Comparison of ENCODE assay signal across 18 cellular contexts in the genomic region with DNA sequence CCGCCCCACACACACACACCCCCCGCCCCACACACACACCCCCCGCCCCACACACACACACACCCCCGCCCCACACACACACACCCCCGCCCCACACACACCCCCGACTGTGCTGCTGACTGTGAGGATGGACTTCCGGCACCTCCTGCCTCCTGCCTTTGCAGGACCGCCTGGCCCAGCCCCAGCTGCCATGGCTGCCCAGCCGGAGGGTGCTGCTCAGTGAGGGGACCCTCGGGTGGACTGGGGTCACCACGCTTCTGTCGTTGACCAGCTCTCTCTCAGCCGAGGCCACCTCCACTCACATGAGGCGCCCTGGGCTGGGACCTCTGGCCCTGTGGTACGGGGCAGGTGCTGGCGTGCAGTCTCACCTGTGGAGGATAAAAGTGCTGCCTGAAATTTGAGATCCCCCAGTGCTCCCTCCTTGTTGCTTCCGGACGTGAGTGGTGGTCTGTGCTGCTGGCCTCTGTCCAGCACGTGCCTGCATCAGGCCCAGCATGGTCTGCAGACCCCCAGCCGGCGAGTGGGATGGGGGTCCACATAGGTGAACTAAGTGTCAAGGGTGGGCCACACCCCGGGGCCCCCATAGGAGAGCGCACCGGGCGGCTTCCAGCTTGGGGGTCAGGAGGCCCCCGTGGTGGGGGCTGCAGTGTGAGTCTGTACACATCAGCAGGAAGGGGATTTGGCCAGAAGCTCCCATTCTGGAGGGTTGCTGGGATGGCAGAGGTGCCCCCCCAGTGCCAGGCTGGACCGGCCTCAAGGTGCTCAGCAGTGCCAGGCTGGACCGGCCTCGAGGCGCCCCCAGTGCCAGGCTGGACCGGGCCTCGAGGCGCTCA. TPM values are rescaled to one million over a fixed set of nuclear protein-coding genes. Genes with fewer than 3 reads are reported as not detected.
A peak's percentile ranks its signal among the peaks of the same experiment; 100 is the strongest.
DNase-seq lines count a peak whose midpoint lies in the region; ATAC-seq, FAIRE-seq and TF ChIP-seq lines count a peak whose summit lies in the region.
"Had no signal": no experiment of that assay in that cellular context is flagged by ENCODE, and none has a peak within 500 bp of the region (broad histone marks: within the 10 kb centered on the region; RNA-seq: fewer than 3 reads in every experiment).

No MANE protein-coding gene starts in this region.

- H3K36me3 ChIP-seq in duodenal mucosa (ENCODE audit: control insufficient read depth in 1 of 2, insufficient read depth in 2 of 2, low read length in 2 of 2) (peaks cover 25 to 49% of the 10 kb centered on the region in 2 donors), mucosa of stomach (ENCODE audit: control insufficient read depth, insufficient read depth, low read length) (peaks cover 14% of the 10 kb centered on the region), suprapubic skin (peaks cover 44% of the 10 kb centered on the region)
- H3K36me3 ChIP-seq: WERI-Rb-1 had no signal

- peak overlapping the region; percentile 96 for H3K27ac ChIP-seq in duodenal mucosa (ENCODE audit: low read depth, low read length)
- H3K27ac ChIP-seq in suprapubic skin = peak overlapping the region; percentile 91
- H3K27ac ChIP-seq: brain microvascular endothelial cell, WERI-Rb-1 had no signal

- peak overlapping the region; percentile 69 to 82 for H3K9ac ChIP-seq in duodenal mucosa (ENCODE audit: low read depth in 1 of 2, low read length in 2 of 2)
- H3K9ac ChIP-seq in mucosa of stomach (ENCODE audit: low read length) = peak overlapping the region; percentile 78
- H3K9ac ChIP-seq: SK-N-SH had no signal

- H3K4me1 ChIP-seq in duodenal mucosa (ENCODE audit: control insufficient read depth in 1 of 2, insufficient read depth in 2 of 2, low read length in 2 of 2) = peaks cover 38 to 57% of the 10 kb centered on the region in 2 donors
- peaks cover 48% of the 10 kb centered on the region for H3K4me1 ChIP-seq in mucosa of stomach (ENCODE audit: control insufficient read depth, insufficient read depth, low read length)
- peaks cover 72% of the 10 kb centered on the region for H3K4me1 ChIP-seq in suprapubic skin

- H3K27me3 ChIP-seq in duodenal mucosa (ENCODE audit: control insufficient read depth in 1 of 2, insufficient read depth in 2 of 2, low read length in 2 of 2) (no peaks in the 10 kb centered on the region), mucosa of stomach (ENCODE audit: control insufficient read depth, insufficient read depth, low read length) (no peaks in the 10 kb centered on the region), suprapubic skin (no peaks in the 10 kb centered on the region)
- H3K27me3 ChIP-seq: brain microvascular endothelial cell had no signal

- TF ChIP-seq EP300 in Ishikawa (IDR thresholded peaks at IDR 0.05; ENCODE audit: borderline replicate concordance) (no peak), suprapubic skin (IDR thresholded peaks at IDR 0.05) (no peak)

- H3K9me3 ChIP-seq in duodenal mucosa (ENCODE audit: control insufficient read depth in 1 of 2, low read length in 2 of 2) (no peaks in the 10 kb centered on the region), mucosa of stomach (ENCODE audit: control insufficient read depth, low read length) (no peaks in the 10 kb centered on the region), suprapubic skin (no peaks in the 10 kb centered on the region)
- H3K9me3 ChIP-seq: SK-N-SH had no signal

- no peak for TF ChIP-seq CTCF in suprapubic skin (IDR thresholded peaks at IDR 0.05)

- FAIRE-seq in RCC 7860 (lab: Jason Lieb, UNC) = no peak
- FAIRE-seq: frontal cortex had no signal

- DNase-seq in suprapubic skin (ENCODE audit: low spot score in 2 of 2) (no peak), RCC 7860 (ENCODE audit: low spot score) (no peak), nucleus accumbens (lab: John Stamatoyannopoulos, UW) (no peak), NCI-H1417 (lab: John Stamatoyannopoulos, UW) (no peak)
- DNase-seq: activated gamma-delta T cell; brain microvascular endothelial cell; DMS153; KBM-7; NCI-H1105; NCI-H226; SK-N-SH; stimulated activated CD4-positive, alpha-beta T cell treated with anti-CD3 and anti-CD28 coated beads, Interleukin-4, amount 100 ng/mL, for 4 hours; WERI-Rb-1 had no signal

- WGBS in suprapubic skin = 37% methylated on average over 8 of the region's 33 CpGs

- TF ChIP-seq RAD21 in Ishikawa (IDR thresholded peaks at IDR 0.05; ENCODE audit: low read depth) = no peak

- no peak for TF ChIP-seq POLR2A in suprapubic skin (IDR thresholded peaks at IDR 0.05)

- no peak overlapping the region for H3K4me3 ChIP-seq in duodenal mucosa (ENCODE audit: low read depth in 1 of 2, low read length in 2 of 2)
- peak overlapping the region; percentile 31 for H3K4me3 ChIP-seq in mucosa of stomach (ENCODE audit: low read length)
- H3K4me3 ChIP-seq in suprapubic skin = peak overlapping the region; percentile 30

- ATAC-seq in GM19035 (IDR thresholded peaks at IDR 0.05; ENCODE audit: unreplicated experiment) = no peak

TF ChIP-seq in Ishikawa, 13 proteins besides CTCF, POLR2A, EP300 and RAD21:
- peak; percentile 55 for TF ChIP-seq ZBTB7A (IDR thresholded peaks at IDR 0.05; ENCODE audit: low read depth)
- TF ChIP-seq, protein P1, sequence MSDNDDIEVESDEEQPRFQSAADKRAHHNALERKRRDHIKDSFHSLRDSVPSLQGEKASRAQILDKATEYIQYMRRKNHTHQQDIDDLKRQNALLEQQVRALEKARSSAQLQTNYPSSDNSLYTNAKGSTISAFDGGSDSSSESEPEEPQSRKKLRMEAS (IDR thresholded peaks at IDR 0.05) = no peak
TF ChIP-seq in Ishikawa: peak in this region for 1.

RNA-seq across cellular contexts. Expression of a gene that starts 11.2 kb away (rescaled TPM):
- 100 to 1,000 TPM in 3 of 4 donors, 10 to 100 TPM in 1; 59.1 to 222 (median 155) TPM for total RNA-seq in suprapubic skin

Comparison
In these comparisons a context has a peak if more than half of its experiments do, and no peak if none do; other contexts are left out.
1. H3K4me3 ChIP-seq: peak in mucosa of stomach (single experiment) and suprapubic skin (single experiment); none in duodenal mucosa (0 of 2).